Comparison of ENCODE assay signal across 1 cellular context in genomic region chr22:41354979-41355378, GRCh38.
TF ChIP-seq lines count a peak whose summit lies in the region.

No MANE protein-coding gene starts in this region.

TF ChIP-seq in H1, 55 proteins besides CTCF, POLR2A, EP300 and RAD21:
- TF ChIP-seq SUZ12 (IDR thresholded peaks at IDR 0.05; ENCODE audit: low read length) (no peak), ATF3 (IDR thresholded peaks at IDR 0.05; ENCODE audit: insufficient read depth, low read depth, low read length) (no peak), HDAC6 (IDR thresholded peaks at IDR 0.05; ENCODE audit: low read depth, low read length) (no peak), POLR2AphosphoS5 (IDR thresholded peaks at IDR 0.05; ENCODE audit: low read depth, low read length) (no peak), CHD1 (IDR thresholded peaks at IDR 0.05; ENCODE audit: low read depth, low read length) (no peak), SP2 (IDR thresholded peaks at IDR 0.05; ENCODE audit: low read length) (no peak), CEBPB (IDR thresholded peaks at IDR 0.05; ENCODE audit: low read depth, low read length) (no peak), CREB1 (IDR thresholded peaks at IDR 0.05) (no peak), TEAD4 (IDR thresholded peaks at IDR 0.05; ENCODE audit: low read depth, low read length) (no peak), EZH2 (IDR thresholded peaks at IDR 0.05; ENCODE audit: low read depth, low read length, severe bottlenecking) (no peak), CTBP2 (IDR thresholded peaks at IDR 0.05; ENCODE audit: borderline replicate concordance, insufficient read depth, insufficient read length, low read length) (no peak), RFX5 (IDR thresholded peaks at IDR 0.05; ENCODE audit: borderline replicate concordance, low read depth, low read length) (no peak), SP1 (IDR thresholded peaks at IDR 0.05; ENCODE audit: low read depth, low read length) (no peak), SIRT6 (IDR thresholded peaks at IDR 0.05; ENCODE audit: low read length) (no peak), ZNF274 (IDR thresholded peaks at IDR 0.05; ENCODE audit: borderline replicate concordance, extremely low read depth, low read length) (no peak), RNF2 (IDR thresholded peaks at IDR 0.05; ENCODE audit: borderline replicate concordance, low read depth, low read length, missing control alignments, poor library complexity, severe bottlenecking) (no peak), FOSL1 (IDR thresholded peaks at IDR 0.05; ENCODE audit: insufficient read depth, low read depth, low read length) (no peak), SRF (IDR thresholded peaks at IDR 0.05; ENCODE audit: low read depth, low read length) (no peak), CBX8 (IDR thresholded peaks at IDR 0.05; ENCODE audit: borderline replicate concordance, low read depth, low read length) (no peak)
